In genomic region chr13:76713280-76713679, GRCh38 we compare ENCODE assay signal across 19 cellular contexts.
DNase-seq lines count a peak whose midpoint lies in the region; ATAC-seq and TF ChIP-seq lines count a peak whose summit lies in the region.
"Had no signal": no experiment of that assay in that cellular context is flagged by ENCODE, and none has a peak within 500 bp of the region (broad histone marks: within the 10 kb centered on the region; RNA-seq: fewer than 3 reads in every experiment).

No MANE protein-coding gene starts in this region.

- peak overlapping the region; percentile 75 for H2BK120ac ChIP-seq in IMR-90 (ENCODE audit: low read depth, low read length)

- intact Hi-C loops in IMR-90 (cut with micrococcal nuclease) = no loop called here
- intact Hi-C loops in CD8-positive, alpha-beta T cell (cut with DNase I, micrococcal nuclease) = no loop called here

- H4K5ac ChIP-seq in IMR-90 (ENCODE audit: low read depth, low read length) = no peak overlapping the region

- H3K4me2 ChIP-seq in IMR-90 (ENCODE audit: low read depth, low read length) (no peak overlapping the region), neural cell (ENCODE audit: low read length) (no peak overlapping the region), smooth muscle cell (no peak overlapping the region), MM.1S (ENCODE audit: low read depth, low read length) (no peak overlapping the region)
- H3K4me2 ChIP-seq: BLaER1 had no signal

- no peak overlapping the region for H3K9ac ChIP-seq in IMR-90 (ENCODE audit: low read depth, low read length)
- no peak overlapping the region for H3K9ac ChIP-seq in neural cell (ENCODE audit: low read length)
- no peak overlapping the region for H3K9ac ChIP-seq in smooth muscle cell (ENCODE audit: low read depth)
- H3K9ac ChIP-seq in MM.1S (ENCODE audit: low read length) = no peak overlapping the region
- H3K9ac ChIP-seq: BLaER1 had no signal

- no peak overlapping the region for H3K56ac ChIP-seq in IMR-90 (ENCODE audit: extremely low read depth, insufficient read depth, low read length)

- no peaks in the 10 kb centered on the region for H3K9me3 Mint-ChIP-seq in CD8-positive, alpha-beta T cell

- no peak overlapping the region for H3K4me3 Mint-ChIP-seq in CD8-positive, alpha-beta T cell
- H3K4me3 Mint-ChIP-seq: CD14-positive monocyte; CD4-positive, alpha-beta memory T cell; CD4-positive, CD25-positive, alpha-beta regulatory T cell had no signal

- H3K27me3 Mint-ChIP-seq in CD8-positive, alpha-beta T cell (ENCODE audit: low read depth) = no peaks in the 10 kb centered on the region
- H3K27me3 Mint-ChIP-seq: CD4-positive, CD25-positive, alpha-beta regulatory T cell had no signal

- no peak overlapping the region for H4K8ac ChIP-seq in IMR-90 (ENCODE audit: low read depth in 2 of 2, low read length in 2 of 2)

- H3K27me3 ChIP-seq in IMR-90 (ENCODE audit: control insufficient read depth, insufficient read depth, low read length) (no peaks in the 10 kb centered on the region), neural cell (ENCODE audit: insufficient read depth, low read depth, low read length) (no peaks in the 10 kb centered on the region), smooth muscle cell (ENCODE audit: low read depth) (no peaks in the 10 kb centered on the region), MM.1S (replicated peaks; ENCODE audit: insufficient read depth, low read length) (no peaks in the 10 kb centered on the region)
- no peaks in the 10 kb centered on the region for H3K27me3 ChIP-seq in CD8-positive, alpha-beta T cell (ENCODE audit: insufficient read depth, low read length)
- H3K27me3 ChIP-seq: BE2C, BLaER1 had no signal

- no peaks in the 10 kb centered on the region for H3F3A ChIP-seq in neural cell (ENCODE audit: insufficient read depth, low read length, poor library complexity, severe bottlenecking)
- peaks cover 35% of the 10 kb centered on the region for H3F3A ChIP-seq in smooth muscle cell (ENCODE audit: low read depth)
- H3F3A ChIP-seq in MM.1S (ENCODE audit: insufficient read depth, low read length) = no peaks in the 10 kb centered on the region

- H3K9me1 ChIP-seq in IMR-90 (ENCODE audit: insufficient read depth, low read length) = peaks cover 7% of the 10 kb centered on the region

- H4K20me1 ChIP-seq in IMR-90 (ENCODE audit: insufficient read depth, low read length) (no peaks in the 10 kb centered on the region), neural cell (ENCODE audit: insufficient read depth) (no peaks in the 10 kb centered on the region), smooth muscle cell (ENCODE audit: low read depth) (no peaks in the 10 kb centered on the region), MM.1S (ENCODE audit: insufficient read depth, low read length) (no peaks in the 10 kb centered on the region)
- H4K20me1 ChIP-seq: BLaER1 had no signal

- no peak overlapping the region for H4K91ac ChIP-seq in IMR-90 (ENCODE audit: insufficient read depth, low read depth, low read length)

- CTCF ChIA-PET in IMR-90 (lab: Yijun Ruan, JAX) = no interaction called here
- CTCF ChIA-PET in CD8-positive, alpha-beta T cell (lab: Charles Lee) = no interaction called here

- H3K23ac ChIP-seq in IMR-90 (ENCODE audit: low read depth, low read length) = no peak overlapping the region

- H3K9me2 ChIP-seq in neural cell (ENCODE audit: insufficient read depth, low read length) = no peaks in the 10 kb centered on the region
- H3K9me2 ChIP-seq in MM.1S (replicated peaks; ENCODE audit: insufficient read depth, low read length) = no peaks in the 10 kb centered on the region

- peak overlapping the region; percentile 86; the same call in 1 of the 2 replicates for H2BK20ac ChIP-seq in IMR-90 (ENCODE audit: low read depth, low read length)

- H2BK5ac ChIP-seq in IMR-90 (ENCODE audit: low read depth, low read length, poor library complexity, severe bottlenecking) = no peak overlapping the region

- H3K36me3 ChIP-seq in IMR-90 (ENCODE audit: control insufficient read depth, insufficient read depth, low read length) = no peaks in the 10 kb centered on the region
- no peaks in the 10 kb centered on the region for H3K36me3 ChIP-seq in neural cell (ENCODE audit: insufficient read depth, low read length)
- no peaks in the 10 kb centered on the region for H3K36me3 ChIP-seq in smooth muscle cell (ENCODE audit: low read depth)
- no peaks in the 10 kb centered on the region for H3K36me3 ChIP-seq in CD8-positive, alpha-beta T cell (ENCODE audit: insufficient read depth, low read length)
- H3K36me3 ChIP-seq in MM.1S (replicated peaks; ENCODE audit: insufficient read depth, low read length) = no peaks in the 10 kb centered on the region
- H3K36me3 ChIP-seq: BE2C, BLaER1 had no signal

- no peaks in the 10 kb centered on the region for H3K4me1 Mint-ChIP-seq in CD8-positive, alpha-beta T cell (ENCODE audit: low read depth)
- H3K4me1 Mint-ChIP-seq: CD4-positive, alpha-beta memory T cell; CD4-positive, CD25-positive, alpha-beta regulatory T cell had no signal

- H2BK15ac ChIP-seq in IMR-90 (ENCODE audit: low read depth, low read length) = 0 out of 3 replicates have a peak overlapping the region, but pooled peaks have one; percentile 64

- POLR2A ChIA-PET in IMR-90 (lab: Charles Lee; ENCODE audit: unreplicated experiment) = no interaction called here
- POLR2A ChIA-PET in CD8-positive, alpha-beta T cell (lab: Charles Lee) = no interaction called here

- H3K9me3 ChIP-seq in IMR-90 (ENCODE audit: control insufficient read depth, insufficient read depth, low read length) (no peaks in the 10 kb centered on the region), neural cell (ENCODE audit: low read length) (no peaks in the 10 kb centered on the region), smooth muscle cell (replicated peaks; ENCODE audit: low read depth) (no peaks in the 10 kb centered on the region), MM.1S (replicated peaks; ENCODE audit: insufficient read depth, low read length) (no peaks in the 10 kb centered on the region)
- no peaks in the 10 kb centered on the region for H3K9me3 ChIP-seq in CD8-positive, alpha-beta T cell (ENCODE audit: low read length)
- H3K9me3 ChIP-seq: BE2C, BLaER1, Caco-2 had no signal

- WGBS in IMR-90 (ENCODE audit: extremely low coverage in 2 of 2, insufficient read length in 1 of 2), 2 experiments = 100% methylated on average over 1 of the region's 1 CpG; no CpG with 5 or more reads in 1 of the 2 experiments
- 94% methylated on average over 1 of the region's 1 CpG for WGBS in smooth muscle cell (ENCODE audit: low lambda C conversion rate)

- H3K79me1 ChIP-seq in IMR-90 (ENCODE audit: low read depth in 1 of 2, low read length in 2 of 2) = no peaks in the 10 kb centered on the region

- H2AK5ac ChIP-seq in IMR-90 (ENCODE audit: low read depth, low read length) = peak overlapping the region; percentile 79

- peak overlapping the region; percentile 62; the same call in 1 of the 2 replicates for H3K4ac ChIP-seq in IMR-90 (ENCODE audit: low read depth, low read length)

- BruUV-seq in IMR-90 (replicated peaks; lab: Mats Ljungman, UMichigan) = no TSS peak

- no peak for ATAC-seq in IMR-90 (ENCODE audit: low read depth)
- no peak for ATAC-seq in CD8-positive, alpha-beta T cell

- H3K79me2 ChIP-seq in neural cell (replicated peaks; ENCODE audit: insufficient read depth, low read length) (no peaks in the 10 kb centered on the region), smooth muscle cell (ENCODE audit: low read depth) (no peaks in the 10 kb centered on the region), MM.1S (ENCODE audit: low read length) (no peaks in the 10 kb centered on the region)

- H2AFZ ChIP-seq in IMR-90 (replicated peaks; ENCODE audit: low read length, poor library complexity) (no peak overlapping the region), neural cell (ENCODE audit: low read depth, low read length) (no peak overlapping the region), smooth muscle cell (ENCODE audit: low read depth) (no peak overlapping the region), MM.1S (ENCODE audit: low read length) (no peak overlapping the region)

- dilution Hi-C loops in IMR-90 (cut with HindIII; ENCODE audit: low sequenced_read_pairs, unreplicated experiment) = no loop called here

- in situ Hi-C loops in IMR-90 (cut with MboI; ENCODE audit: low sequenced_read_pairs) = loop anchor here (25.0 kb wide), 1 partner anchor 1026 kb away; no protein-coding TSS in a partner anchor

- no peak for DNase-seq in IMR-90
- DNase-seq in smooth muscle cell (lab: John Stamatoyannopoulos, UW; ENCODE audit: unreplicated experiment) = no peak
- DNase-seq in CD8-positive, alpha-beta T cell = no peak
- no peak for DNase-seq in NCI-H2196 (lab: John Stamatoyannopoulos, UW; ENCODE audit: unreplicated experiment)
- DNase-seq in MM.1S = no peak
- DNase-seq in activated gamma-delta T cell (lab: John Stamatoyannopoulos, UW) = no peak
- DNase-seq: 8988T; ACHN; BE2C; C1 segment of cervical spinal cord; Caco-2; Calu3; CD4-positive, alpha-beta memory T cell; CD4-positive, CD25-positive, alpha-beta regulatory T cell; DMS79 treated with DMSO at 0.1 percent for 48 hours; GF-D8 had no signal

- H3K27ac ChIP-seq in IMR-90 (ENCODE audit: insufficient read depth, low read length) (no peak overlapping the region), neural cell (ENCODE audit: low read length) (no peak overlapping the region), smooth muscle cell (ENCODE audit: low read depth) (peak overlapping the region; percentile 62), MM.1S (ENCODE audit: low read length) (no peak overlapping the region)
- no peak overlapping the region for H3K27ac ChIP-seq in CD8-positive, alpha-beta T cell (ENCODE audit: low read depth, low read length)
- H3K27ac ChIP-seq: BLaER1 had no signal

- H2AK9ac ChIP-seq in IMR-90 (replicated peaks; ENCODE audit: low read depth, low read length, poor library complexity) = no peak overlapping the region

- TF ChIP-seq RAD21 in IMR-90 (IDR thresholded peaks at IDR 0.05; ENCODE audit: low read length) (no peak), neural cell (conservative IDR thresholded peaks at IDR 0.05) (no peak)

- peak; percentile 66 for TF ChIP-seq EP300 in neural cell (conservative IDR thresholded peaks at IDR 0.05; ENCODE audit: poor library complexity, severe bottlenecking)

- peak overlapping the region; percentile 35 for H3K18ac ChIP-seq in IMR-90 (ENCODE audit: low read depth, low read length)

- H3K4me3 ChIP-seq in IMR-90 (ENCODE audit: insufficient read depth, low read depth, low read length) = no peak overlapping the region
- no peak overlapping the region for H3K4me3 ChIP-seq in neural cell (ENCODE audit: low read length)
- H3K4me3 ChIP-seq in smooth muscle cell = no peak overlapping the region
- no peak overlapping the region for H3K4me3 ChIP-seq in CD8-positive, alpha-beta T cell (ENCODE audit: low read depth, low read length)
- no peak overlapping the region for H3K4me3 ChIP-seq in MM.1S (ENCODE audit: low read length)
- H3K4me3 ChIP-seq: BLaER1 had no signal

- H3K4me1 ChIP-seq in IMR-90 (ENCODE audit: control insufficient read depth, insufficient read depth, low read length) (peaks cover 19% of the 10 kb centered on the region), smooth muscle cell (ENCODE audit: low read depth) (peaks cover 39% of the 10 kb centered on the region), MM.1S (ENCODE audit: low read length) (no peaks in the 10 kb centered on the region)
- H3K4me1 ChIP-seq in CD8-positive, alpha-beta T cell (ENCODE audit: insufficient read depth, low read length) = no peaks in the 10 kb centered on the region
- H3K4me1 ChIP-seq: BLaER1, Caco-2 had no signal

- H3K14ac ChIP-seq in IMR-90 (replicated peaks; ENCODE audit: low read depth, low read length) = peak overlapping the region; percentile 10; the same call in 1 of the 2 replicates

- no peak for TF ChIP-seq CTCF in IMR-90 (conservative IDR thresholded peaks at IDR 0.05; ENCODE audit: low read depth, low read length)
- TF ChIP-seq CTCF in neural cell (IDR thresholded peaks at IDR 0.05; ENCODE audit: poor library complexity, severe bottlenecking) = no peak
- no peak for TF ChIP-seq CTCF in smooth muscle cell (IDR thresholded peaks at IDR 0.05; ENCODE audit: borderline replicate concordance, insufficient read depth, poor library complexity, severe bottlenecking)
- TF ChIP-seq CTCF in CD8-positive, alpha-beta T cell (IDR thresholded peaks at IDR 0.05) = no peak
- TF ChIP-seq CTCF in MM.1S (IDR thresholded peaks at IDR 0.05; ENCODE audit: low read length) = no peak

- no peaks in the 10 kb centered on the region for H3K36me3 Mint-ChIP-seq in CD8-positive, alpha-beta T cell
- H3K36me3 Mint-ChIP-seq: CD14-positive monocyte; CD4-positive, alpha-beta memory T cell; CD4-positive, CD25-positive, alpha-beta regulatory T cell had no signal

- no peak for TF ChIP-seq POLR2A in IMR-90 (IDR thresholded peaks at IDR 0.05; ENCODE audit: low read depth, low read length)

- H3K27ac Mint-ChIP-seq in CD8-positive, alpha-beta T cell = no peak overlapping the region
- H3K27ac Mint-ChIP-seq: CD4-positive, alpha-beta memory T cell; CD4-positive, CD25-positive, alpha-beta regulatory T cell had no signal
